Comparison of ENCODE assay signal across 10 cellular contexts in genomic region chr4:184385705-184386141, GRCh38.
DNase-seq lines count a peak whose midpoint lies in the region; ATAC-seq and TF ChIP-seq lines count a peak whose summit lies in the region.
"Had no signal": no experiment of that assay in that cellular context is flagged by ENCODE, and none has a peak within 500 bp of the region (broad histone marks: within the 10 kb centered on the region; RNA-seq: fewer than 3 reads in every experiment).

No MANE protein-coding gene starts in this region.

- H3K9ac ChIP-seq in endodermal cell (ENCODE audit: extremely low read depth, low read length, poor library complexity, severe bottlenecking), result no peak overlapping the region

- peak; percentile 51 for ATAC-seq in naive thymus-derived CD4-positive, alpha-beta T cell
- no peak for ATAC-seq in GM21717 (IDR thresholded peaks at IDR 0.05; ENCODE audit: unreplicated experiment)
- ATAC-seq in foreskin keratinocyte, result no peak

- H3K27ac Mint-ChIP-seq in endodermal cell, result peak overlapping the region; percentile 49
- H3K27ac Mint-ChIP-seq in naive thymus-derived CD4-positive, alpha-beta T cell, result peak overlapping the region; percentile 21 to 79 (median 57)

- POLR2A ChIA-PET in naive thymus-derived CD4-positive, alpha-beta T cell (lab: Charles Lee), result interaction anchor here (1.1 to 1.2 kb wide), 2 partner anchors 8 to 89 kb away, joined by 3 to 7 read pairs; partner anchors contain the start of gene IRF2

- TF ChIP-seq CTCF in endodermal cell (conservative IDR thresholded peaks at IDR 0.05) (no peak), foreskin keratinocyte (conservative IDR thresholded peaks at IDR 0.05) (no peak)

- H3K27me3 ChIP-seq in endodermal cell (ENCODE audit: control insufficient read depth, insufficient read depth, low read length, poor library complexity, severe bottlenecking) (no peaks in the 10 kb centered on the region), foreskin keratinocyte (no peaks in the 10 kb centered on the region)
- H3K27me3 ChIP-seq in naive thymus-derived CD4-positive, alpha-beta T cell (ENCODE audit: control insufficient read depth in 2 of 2, insufficient read depth in 2 of 2, low read length in 2 of 2), result no peaks in the 10 kb centered on the region

- peaks cover 33% of the 10 kb centered on the region for H3K36me3 Mint-ChIP-seq in endodermal cell (ENCODE audit: low read depth)
- peaks cover 3 to 52% (median 33%) of the 10 kb centered on the region in 5 donors for H3K36me3 Mint-ChIP-seq in naive thymus-derived CD4-positive, alpha-beta T cell

- H3K9me3 Mint-ChIP-seq in endodermal cell, result no peaks in the 10 kb centered on the region
- H3K9me3 Mint-ChIP-seq in naive thymus-derived CD4-positive, alpha-beta T cell, result peaks cover 0 to 2% (median 0%) of the 10 kb centered on the region in 11 donors

- 87 to 92% methylated on average over 6 of the region's 6 CpGs for WGBS in endodermal cell (ENCODE audit: insufficient coverage in 1 of 2, insufficient read length in 1 of 2), 2 experiments

- H3K36me3 ChIP-seq in endodermal cell (ENCODE audit: control insufficient read depth, insufficient read depth, low read length), result peaks cover 9% of the 10 kb centered on the region
- peaks cover 0 to 37% (median 0%) of the 10 kb centered on the region in 3 experiments for H3K36me3 ChIP-seq in naive thymus-derived CD4-positive, alpha-beta T cell (ENCODE audit: control insufficient read depth in 2 of 3, insufficient read depth in 3 of 3, low read length in 3 of 3)

- intact Hi-C loops in naive thymus-derived CD4-positive, alpha-beta T cell (cut with micrococcal nuclease), result loop anchor here (2.0 to 10.0 kb wide), 2 partner anchors 117 to 149 kb away; no protein-coding TSS in a partner anchor

- H3K4me3 Mint-ChIP-seq in endodermal cell, result no peak overlapping the region
- H3K4me3 Mint-ChIP-seq in naive thymus-derived CD4-positive, alpha-beta T cell, result peak overlapping the region in 3 of 10 donors; percentile 3 to 56 (median 28)

- H3K4me3 ChIP-seq in endodermal cell (ENCODE audit: low read length), result no peak overlapping the region
- no peak overlapping the region for H3K4me3 ChIP-seq in naive thymus-derived CD4-positive, alpha-beta T cell (ENCODE audit: low read length)

- DNase-seq in CD1c-positive myeloid dendritic cell (ENCODE audit: extremely low spot score), result peak; percentile 36
- peak; percentile 13 for DNase-seq in NCI-H748 treated with DMSO at 0.1 percent for 48 hours (lab: John Stamatoyannopoulos, UW)
- peak; percentile 53 for DNase-seq in endodermal cell
- DNase-seq in naive thymus-derived CD4-positive, alpha-beta T cell, result no peak
- no peak for DNase-seq in NCI-H510A (lab: John Stamatoyannopoulos, UW)
- no peak for DNase-seq in foreskin keratinocyte
- no peak for DNase-seq in NOMO-1 treated with dmso at 0.1 percent for 144 hours (lab: John Stamatoyannopoulos, UW; ENCODE audit: unreplicated experiment)
- DNase-seq: HCEC 1CT, NCI-H187 had no signal

- no peaks in the 10 kb centered on the region for H3K9me3 ChIP-seq in endodermal cell (ENCODE audit: control insufficient read depth, low read length)
- H3K9me3 ChIP-seq in naive thymus-derived CD4-positive, alpha-beta T cell (ENCODE audit: control insufficient read depth in 2 of 3, low read length in 3 of 3), result no peaks in the 10 kb centered on the region

- H3K4me1 ChIP-seq in endodermal cell (ENCODE audit: control insufficient read depth, insufficient read depth, low read length) (peaks cover 23% of the 10 kb centered on the region), foreskin keratinocyte (peaks cover 21% of the 10 kb centered on the region)
- H3K4me1 ChIP-seq in naive thymus-derived CD4-positive, alpha-beta T cell (ENCODE audit: control insufficient read depth in 2 of 2, insufficient read depth in 2 of 2, low read length in 2 of 2), result peaks cover 24 to 40% of the 10 kb centered on the region in 2 donors

- H3K4me1 Mint-ChIP-seq in endodermal cell, result peaks cover 62% of the 10 kb centered on the region
- peaks cover 38 to 71% (median 62%) of the 10 kb centered on the region in 7 donors for H3K4me1 Mint-ChIP-seq in naive thymus-derived CD4-positive, alpha-beta T cell

- H3K27ac ChIP-seq in endodermal cell (ENCODE audit: low read depth, low read length) (no peak overlapping the region), foreskin keratinocyte (no peak overlapping the region)
- H3K27ac ChIP-seq in naive thymus-derived CD4-positive, alpha-beta T cell (ENCODE audit: low read depth, low read length), result peak overlapping the region; percentile 37

- no peaks in the 10 kb centered on the region for H3K27me3 Mint-ChIP-seq in endodermal cell (ENCODE audit: insufficient read depth)
- no peaks in the 10 kb centered on the region for H3K27me3 Mint-ChIP-seq in naive thymus-derived CD4-positive, alpha-beta T cell

- CTCF ChIA-PET in naive thymus-derived CD4-positive, alpha-beta T cell (lab: Charles Lee), result no interaction called here

Comparison
In these comparisons a context has a peak if more than half of its experiments do, and no peak if none do; other contexts are left out.
1. DNase-seq: peak in CD1c-positive myeloid dendritic cell (single experiment), NCI-H748 treated with DMSO at 0.1 percent for 48 hours (single experiment) and endodermal cell (single experiment); none in naive thymus-derived CD4-positive, alpha-beta T cell (0 of 9), NCI-H510A (single experiment), foreskin keratinocyte (0 of 2) and NOMO-1 treated with dmso at 0.1 percent for 144 hours (single experiment).